Comparison of ENCODE assay signal across 8 cellular contexts in genomic region chr18:46335551-46336059, GRCh38.
DNase-seq lines count a peak whose midpoint lies in the region; ATAC-seq, FAIRE-seq and TF ChIP-seq lines count a peak whose summit lies in the region.

No MANE protein-coding gene starts in this region.

- H3K4me1 Mint-ChIP-seq in activated T-cell treated with anti-CD3 and anti-CD28 coated beads, Interleukin-2, amount 50 U/mL, for 4 hours (ENCODE audit: low read depth): peaks cover 35% of the 10 kb centered on the region
- peaks cover 57% of the 10 kb centered on the region for H3K4me1 Mint-ChIP-seq in activated T-helper 1 cell treated with anti-CD3 and anti-CD28 coated beads, Interleukin-12 subunit alpha, Interleukin-12 subunit beta, Interleukin-2, Interleukin-4 antibody, amounts not matched to agents 30 ng/mL and 10 ng/mL and 1 ng/mL, durations not matched to agents 14 hours and 24 hours and 36 hours (ENCODE audit: low read depth)
- H3K4me1 Mint-ChIP-seq in immature natural killer cell (peaks cover 69 to 81% of the 10 kb centered on the region in 2 donors), type B pancreatic cell (ENCODE audit: unreplicated experiment) (peaks cover 57% of the 10 kb centered on the region)

- H3K36me3 Mint-ChIP-seq in activated T-cell treated with anti-CD3 and anti-CD28 coated beads, Interleukin-2, amount 50 U/mL, for 4 hours (ENCODE audit: insufficient read depth): no peaks in the 10 kb centered on the region
- H3K36me3 Mint-ChIP-seq in activated T-helper 1 cell treated with anti-CD3 and anti-CD28 coated beads, Interleukin-12 subunit alpha, Interleukin-12 subunit beta, Interleukin-2, Interleukin-4 antibody, amounts not matched to agents 30 ng/mL and 10 ng/mL and 1 ng/mL, durations not matched to agents 14 hours and 24 hours and 36 hours (ENCODE audit: low read depth): peaks cover 1% of the 10 kb centered on the region
- no peaks in the 10 kb centered on the region for H3K36me3 Mint-ChIP-seq in immature natural killer cell
- H3K36me3 Mint-ChIP-seq in type B pancreatic cell: no peaks in the 10 kb centered on the region

- FAIRE-seq in GM19239 (lab: Jason Lieb, UNC) (no peak), H54 (lab: Jason Lieb, UNC) (no peak)

- H3K4me3 Mint-ChIP-seq in activated T-cell treated with anti-CD3 and anti-CD28 coated beads, Interleukin-2, amount 50 U/mL, for 4 hours: peak overlapping the region; percentile 78
- H3K4me3 Mint-ChIP-seq in activated T-helper 1 cell treated with anti-CD3 and anti-CD28 coated beads, Interleukin-12 subunit alpha, Interleukin-12 subunit beta, Interleukin-2, Interleukin-4 antibody, amounts not matched to agents 30 ng/mL and 10 ng/mL and 1 ng/mL, durations not matched to agents 14 hours and 24 hours and 36 hours: peak overlapping the region; percentile 91
- H3K4me3 Mint-ChIP-seq in immature natural killer cell (peak overlapping the region; percentile 93 to 100 (median 96)), type B pancreatic cell (peak overlapping the region; percentile 96)

- no peaks in the 10 kb centered on the region for H3K9me3 Mint-ChIP-seq in activated T-cell treated with anti-CD3 and anti-CD28 coated beads, Interleukin-2, amount 50 U/mL, for 4 hours
- H3K9me3 Mint-ChIP-seq in activated T-helper 1 cell treated with anti-CD3 and anti-CD28 coated beads, Interleukin-12 subunit alpha, Interleukin-12 subunit beta, Interleukin-2, Interleukin-4 antibody, amounts not matched to agents 30 ng/mL and 10 ng/mL and 1 ng/mL, durations not matched to agents 14 hours and 24 hours and 36 hours: no peaks in the 10 kb centered on the region
- H3K9me3 Mint-ChIP-seq in immature natural killer cell (no peaks in the 10 kb centered on the region), type B pancreatic cell (no peaks in the 10 kb centered on the region)

- DNase-seq in activated T-cell treated with anti-CD3 and anti-CD28 coated beads, Interleukin-2, amount 50 U/mL, for 4 hours: no peak
- DNase-seq in activated T-cell treated with anti-CD3 and anti-CD28 coated beads, Interleukin-2, amount 50 U/mL, for 1 hour: no peak
- DNase-seq in activated T-helper 1 cell treated with anti-CD3 and anti-CD28 coated beads, Interleukin-12 subunit alpha, Interleukin-12 subunit beta, Interleukin-2, Interleukin-4 antibody, amounts not matched to agents 30 ng/mL and 10 ng/mL and 1 ng/mL, durations not matched to agents 14 hours and 24 hours and 36 hours (ENCODE audit: low spot score): no peak
- DNase-seq in immature natural killer cell (peak; percentile 57 to 71 (median 64)), type B pancreatic cell (ENCODE audit: extremely low spot score, unreplicated experiment) (no peak), GM19239 (ENCODE audit: insufficient read length, low spot score) (no peak), H54 (ENCODE audit: insufficient read length, low spot score) (no peak), GM19240 (ENCODE audit: insufficient read length, low spot score) (no peak)

- ATAC-seq in activated T-cell treated with anti-CD3 and anti-CD28 coated beads, Interleukin-2, amount 50 U/mL, for 4 hours: no peak

- intact Hi-C loops in activated T-helper 1 cell treated with anti-CD3 and anti-CD28 coated beads, Interleukin-12 subunit alpha, Interleukin-12 subunit beta, Interleukin-2, Interleukin-4 antibody, amounts not matched to agents 30 ng/mL and 10 ng/mL and 1 ng/mL, durations not matched to agents 14 hours and 24 hours and 36 hours (cut with micrococcal nuclease): loop anchor here (1.0 to 10.0 kb wide), 3 partner anchors 9 to 661 kb away; no protein-coding TSS in a partner anchor

- peaks cover 48% of the 10 kb centered on the region for H3K27me3 Mint-ChIP-seq in activated T-cell treated with anti-CD3 and anti-CD28 coated beads, Interleukin-2, amount 50 U/mL, for 4 hours (ENCODE audit: low read depth)
- peaks cover 41% of the 10 kb centered on the region for H3K27me3 Mint-ChIP-seq in activated T-helper 1 cell treated with anti-CD3 and anti-CD28 coated beads, Interleukin-12 subunit alpha, Interleukin-12 subunit beta, Interleukin-2, Interleukin-4 antibody, amounts not matched to agents 30 ng/mL and 10 ng/mL and 1 ng/mL, durations not matched to agents 14 hours and 24 hours and 36 hours (ENCODE audit: insufficient read depth)
- H3K27me3 Mint-ChIP-seq in immature natural killer cell (ENCODE audit: low read depth in 3 of 3): peaks cover 10 to 36% (median 27%) of the 10 kb centered on the region in 3 donors
- H3K27me3 Mint-ChIP-seq in type B pancreatic cell: peaks cover 36% of the 10 kb centered on the region

- peak overlapping the region; percentile 8 for H3K27ac Mint-ChIP-seq in activated T-helper 1 cell treated with anti-CD3 and anti-CD28 coated beads, Interleukin-12 subunit alpha, Interleukin-12 subunit beta, Interleukin-2, Interleukin-4 antibody, amounts not matched to agents 30 ng/mL and 10 ng/mL and 1 ng/mL, durations not matched to agents 14 hours and 24 hours and 36 hours
- H3K27ac Mint-ChIP-seq in immature natural killer cell: peak overlapping the region; percentile 91 to 97 (median 94)
- H3K27ac Mint-ChIP-seq in type B pancreatic cell: peak overlapping the region; percentile 86

- TF ChIP-seq CTCF in type B pancreatic cell (conservative IDR thresholded peaks at IDR 0.05): no peak

- TF ChIP-seq POLR2A in H54 (IDR thresholded peaks at IDR 0.05; ENCODE audit: low read depth, low read length): no peak

Comparison
In these comparisons a context has a peak if more than half of its experiments do, and no peak if none do; other contexts are left out.
1. DNase-seq: peak in immature natural killer cell (3 of 3); none in activated T-cell treated with anti-CD3 and anti-CD28 coated beads, Interleukin-2, amount 50 U/mL, for 4 hours (single experiment), activated T-cell treated with anti-CD3 and anti-CD28 coated beads, Interleukin-2, amount 50 U/mL, for 1 hour (single experiment), activated T-helper 1 cell treated with anti-CD3 and anti-CD28 coated beads, Interleukin-12 subunit alpha, Interleukin-12 subunit beta, Interleukin-2, Interleukin-4 antibody, amounts not matched to agents 30 ng/mL and 10 ng/mL and 1 ng/mL, durations not matched to agents 14 hours and 24 hours and 36 hours (single experiment), type B pancreatic cell (single experiment), GM19239 (single experiment), H54 (single experiment) and GM19240 (single experiment).
2. H3K27ac Mint-ChIP-seq: peak in every context shown above with its lines; median percentile 94 in immature natural killer cell; 86 in type B pancreatic cell; 8 in activated T-helper 1 cell treated with anti-CD3 and anti-CD28 coated beads, Interleukin-12 subunit alpha, Interleukin-12 subunit beta, Interleukin-2, Interleukin-4 antibody, amounts not matched to agents 30 ng/mL and 10 ng/mL and 1 ng/mL, durations not matched to agents 14 hours and 24 hours and 36 hours.
3. Peak in every context shown above with its lines, with median percentiles within 50 percentile points of each other: H3K4me3 Mint-ChIP-seq.